ENCODE assay signal across 1 cellular context in genomic region chr22:33891455-33891854, GRCh38.
TF ChIP-seq lines count a peak whose summit lies in the region.

No MANE protein-coding gene starts in this region.

TF ChIP-seq in GM12878, 131 proteins besides CTCF, POLR2A, EP300 and RAD21 (continued from another document):
- TF ChIP-seq SUPT20H (IDR thresholded peaks at IDR 0.05; ENCODE audit: borderline replicate concordance, control insufficient read depth, low read depth, low read length), result no peak
TF ChIP-seq in GM12878: peak in this region for 0.
